10 cellular contexts compared by ENCODE assay signal in the genomic region with DNA sequence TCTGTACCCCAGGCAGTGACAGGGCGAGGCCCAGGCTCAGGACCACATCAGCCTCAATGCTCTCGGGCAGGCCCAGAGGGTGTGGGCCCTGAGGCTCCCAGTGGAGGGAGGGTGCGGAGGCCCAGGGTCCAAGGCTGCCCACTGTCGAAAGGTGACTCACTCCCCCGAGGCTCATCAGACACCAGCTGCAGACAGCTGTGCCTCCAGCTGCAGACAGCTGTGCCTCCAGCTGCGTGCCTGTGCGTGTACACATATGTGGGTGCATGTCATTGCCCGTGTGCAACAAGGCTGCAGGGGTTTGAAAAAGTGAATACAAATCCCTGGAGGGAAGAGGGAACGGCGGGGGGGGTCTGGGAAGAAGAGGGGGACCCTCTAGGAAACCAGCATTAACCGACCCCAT.
"Had no signal": no experiment of that assay in that cellular context is flagged by ENCODE, and none has a peak within 500 bp of the region (broad histone marks: within the 10 kb centered on the region; RNA-seq: fewer than 3 reads in every experiment).

No MANE protein-coding gene starts in this region.

- H3K4me3 Mint-ChIP-seq: activated CD4-positive, alpha-beta T cell treated with anti-CD3 and anti-CD28 coated beads, Interleukin-2, amount 10 ng/mL, durations not matched to agents 24 days and 14 days; activated T-helper 17 cell treated with anti-CD3 and anti-CD28 coated beads, Interleukin-2, amount 50 U/mL, for 72 hours; effector memory CD8-positive, alpha-beta T cell; mesothelial cell of epicardium; neural crest cell; T-helper 17 cell had no signal

- H3K27ac Mint-ChIP-seq: activated CD4-positive, alpha-beta T cell treated with anti-CD3 and anti-CD28 coated beads, Interleukin-2, amount 10 ng/mL, durations not matched to agents 24 days and 14 days; activated T-helper 17 cell treated with anti-CD3 and anti-CD28 coated beads, Interleukin-2, amount 50 U/mL, for 72 hours; effector memory CD8-positive, alpha-beta T cell; mesothelial cell of epicardium; T-helper 17 cell had no signal

- H3K27me3 Mint-ChIP-seq: activated CD4-positive, alpha-beta T cell treated with anti-CD3 and anti-CD28 coated beads, Interleukin-2, amount 10 ng/mL, durations not matched to agents 24 days and 14 days had no signal

- DNase-seq: activated CD4-positive, alpha-beta T cell treated with anti-CD3 and anti-CD28 coated beads, Interleukin-2, amount 10 ng/mL, durations not matched to agents 24 days and 14 days; activated naive CD4-positive, alpha-beta T cell treated with anti-CD3 and anti-CD28 coated beads, Interleukin-2, amount 50 U/mL, for 16 hours; dermis blood vessel endothelial cell; effector memory CD8-positive, alpha-beta T cell; sigmoid colon; substantia nigra; T-helper 17 cell had no signal

- ATAC-seq: activated T-helper 17 cell treated with anti-CD3 and anti-CD28 coated beads, Interleukin-2, amount 50 U/mL, for 72 hours; effector memory CD8-positive, alpha-beta T cell; T-helper 17 cell had no signal

- H3K4me1 Mint-ChIP-seq: activated CD4-positive, alpha-beta T cell treated with anti-CD3 and anti-CD28 coated beads, Interleukin-2, amount 10 ng/mL, durations not matched to agents 24 days and 14 days; activated T-helper 17 cell treated with anti-CD3 and anti-CD28 coated beads, Interleukin-2, amount 50 U/mL, for 72 hours; mesothelial cell of epicardium; neural crest cell; T-helper 17 cell had no signal

- H3K9me3 Mint-ChIP-seq: effector memory CD8-positive, alpha-beta T cell had no signal

- H3K36me3 Mint-ChIP-seq: mesothelial cell of epicardium had no signal
